Comparison of ENCODE assay signal across 9 cellular contexts in the genomic region with DNA sequence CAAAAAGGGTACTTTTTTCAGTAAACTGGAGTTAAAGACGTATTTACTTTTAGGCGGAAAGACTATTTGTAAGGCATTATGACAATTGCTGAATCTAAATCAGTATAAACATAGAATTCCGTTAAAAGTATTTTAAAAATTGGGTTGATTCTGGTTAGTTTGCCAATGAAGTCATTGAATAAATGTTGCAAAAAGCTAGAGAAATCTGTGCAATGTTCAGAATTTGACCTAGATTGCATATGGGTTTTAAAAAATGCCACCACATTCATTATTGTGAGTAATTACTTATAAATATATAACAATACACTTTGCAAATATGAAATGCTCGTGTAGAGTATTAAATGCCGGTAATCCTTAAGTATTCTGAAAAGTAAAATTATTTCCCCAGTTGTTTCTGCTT.
DNase-seq lines count a peak whose midpoint lies in the region; ATAC-seq and TF ChIP-seq lines count a peak whose summit lies in the region.
"Had no signal": no experiment of that assay in that cellular context is flagged by ENCODE, and none has a peak within 500 bp of the region (broad histone marks: within the 10 kb centered on the region; RNA-seq: fewer than 3 reads in every experiment).

No MANE protein-coding gene starts in this region.

- no peak overlapping the region for H3K27ac ChIP-seq in HCT116 (ENCODE audit: low read depth, low read length)
- H3K27ac ChIP-seq in Panc1 (ENCODE audit: low read length): peak overlapping the region; percentile 81
- no peak overlapping the region for H3K27ac ChIP-seq in thoracic aorta
- H3K27ac ChIP-seq: RWPE1 had no signal

- H3K9me2 ChIP-seq in HCT116 (ENCODE audit: insufficient read depth): no peaks in the 10 kb centered on the region

- H3K79me2 ChIP-seq in HCT116 (ENCODE audit: insufficient read depth, low read length): no peaks in the 10 kb centered on the region

- no peaks in the 10 kb centered on the region for H4K20me1 ChIP-seq in HCT116 (ENCODE audit: insufficient read depth)

- DNase-seq in HCT116 (ENCODE audit: low read depth, low spot score) (no peak), Panc1 (ENCODE audit: low read depth, low spot score) (no peak), fibroblast of gingiva (ENCODE audit: low read depth) (peak; percentile 5), thoracic aorta (ENCODE audit: low spot score) (no peak), Ammon's horn (ENCODE audit: low spot score) (no peak), NCI-H748 (lab: John Stamatoyannopoulos, UW; ENCODE audit: unreplicated experiment) (no peak)
- DNase-seq in stimulated activated CD4-positive, alpha-beta T cell treated with anti-CD3 and anti-CD28 coated beads, Interleukin-12 subunit alpha, Interleukin-12 subunit beta, amount 100 ng/mL, for 4 hours: no peak
- DNase-seq: NCI-H187 had no signal

- TF ChIP-seq CTCF in HCT116 (IDR thresholded peaks at IDR 0.05 in 2 of 3, conservative IDR thresholded peaks at IDR 0.05 in 1 of 3; ENCODE audit: borderline replicate concordance in 1 of 3, insufficient read depth in 1 of 3, low read depth in 2 of 3, low read length in 2 of 3): no peak
- TF ChIP-seq CTCF in Panc1 (IDR thresholded peaks at IDR 0.05): no peak
- no peak for TF ChIP-seq CTCF in thoracic aorta (IDR thresholded peaks at IDR 0.05)

- in situ Hi-C loops in Panc1 (cut with HindIII; ENCODE audit: low pct_unique_long_range_greater_than_20kb, low sequenced_read_pairs): no loop called here

- H3K9ac ChIP-seq in HCT116 (ENCODE audit: low read length): no peak overlapping the region

- TF ChIP-seq POLR2A in HCT116 (IDR thresholded peaks at IDR 0.05; ENCODE audit: borderline replicate concordance, extremely low read depth, insufficient read depth, insufficient read length): no peak

- CTCF ChIA-PET in HCT116 (lab: Charles Lee): interaction anchor here (0.7 to 3.7 kb wide), 15 partner anchors 9 to 496 kb away, joined by 3 to 198 read pairs (median 5); no protein-coding TSS in a partner anchor
- CTCF ChIA-PET in Panc1 (lab: Charles Lee): interaction anchor here (0.7 to 3.1 kb wide), 4 partner anchors 8 to 88 kb away, joined by 3 to 76 read pairs (median 4); no protein-coding TSS in a partner anchor

- POLR2A ChIA-PET in HCT116 (lab: Charles Lee) (interaction anchor here (0.6 to 1.5 kb wide), 3 partner anchors 86 to 99 kb away, joined by 3 to 10 read pairs (median 3); no protein-coding TSS in a partner anchor), Panc1 (lab: Charles Lee) (interaction anchor here (0.6 to 1.0 kb wide), 5 partner anchors 9 to 822 kb away, joined by 3 to 6 read pairs (median 4); no protein-coding TSS in a partner anchor)

- H3K4me3 ChIP-seq in HCT116 (replicated peaks in 1 of 2; ENCODE audit: low read depth in 1 of 2, low read length in 2 of 2) (no peak overlapping the region), Panc1 (ENCODE audit: low read depth in 2 of 2, low read length in 2 of 2) (no peak overlapping the region), thoracic aorta (peak overlapping the region; percentile 48)

- H2AFZ ChIP-seq in HCT116 (ENCODE audit: low read depth, low read length, poor library complexity, severe bottlenecking): peak overlapping the region; percentile 85

- H3K9me3 ChIP-seq in HCT116 (ENCODE audit: control insufficient read depth in 1 of 2, insufficient read depth in 1 of 2, low read depth in 1 of 2, low read length in 2 of 2) (no peaks in the 10 kb centered on the region), Panc1 (ENCODE audit: control insufficient read depth, insufficient read depth, low read depth, low read length) (no peaks in the 10 kb centered on the region), thoracic aorta (no peaks in the 10 kb centered on the region)

- BruUV-seq in HCT116 (replicated peaks; lab: Mats Ljungman, UMichigan): no TSS peak
- no TSS peak for BruUV-seq in Panc1 (replicated peaks; lab: Mats Ljungman, UMichigan)

- RAD21 ChIA-PET in HCT116 (lab: Charles Lee; ENCODE audit: low non-redundant PET in 1 of 2, low total read pairs in 2 of 2, uncharacterized antibody in 2 of 2, unreplicated experiment in 2 of 2): interaction anchor here (0.5 to 3.4 kb wide), 6 partner anchors 47 to 117 kb away, joined by 3 to 37 read pairs (median 8); a partner anchor contains a TSS

- H3K4me2 ChIP-seq in HCT116 (ENCODE audit: low read length): peak overlapping the region; percentile 33; the same call in 1 of the 2 replicates

- no peaks in the 10 kb centered on the region for H3K36me3 ChIP-seq in HCT116 (ENCODE audit: control insufficient read depth in 1 of 2, insufficient read depth in 2 of 2, low read length in 2 of 2)
- H3K36me3 ChIP-seq in Panc1 (ENCODE audit: control insufficient read depth, insufficient read depth, low read length): no peaks in the 10 kb centered on the region
- no peaks in the 10 kb centered on the region for H3K36me3 ChIP-seq in thoracic aorta

- intact Hi-C loops in HCT116 (cut with micrococcal nuclease): loop anchor here (1.0 to 5.0 kb wide), 3 partner anchors 47 to 497 kb away; no protein-coding TSS in a partner anchor
- intact Hi-C loops in Panc1 (cut with micrococcal nuclease; ENCODE audit: unreplicated experiment): loop anchor here (1.0 to 5.0 kb wide), 2 partner anchors 37 to 88 kb away; no protein-coding TSS in a partner anchor

- TF ChIP-seq RAD21 in HCT116 (IDR thresholded peaks at IDR 0.05; ENCODE audit: low read depth): no peak

- H3K4me1 ChIP-seq in HCT116 (ENCODE audit: control insufficient read depth in 1 of 2, insufficient read depth in 2 of 2, low read length in 2 of 2) (no peaks in the 10 kb centered on the region), Panc1 (ENCODE audit: control insufficient read depth, insufficient read depth, low read length) (peaks cover 21% of the 10 kb centered on the region), thoracic aorta (ENCODE audit: control insufficient read depth in 1 of 2, low read depth in 2 of 2) (peaks cover 4 to 7% of the 10 kb centered on the region in 2 donors)

- H3K27me3 ChIP-seq in HCT116 (ENCODE audit: insufficient read depth, low read length): no peaks in the 10 kb centered on the region
- H3K27me3 ChIP-seq in Panc1 (ENCODE audit: control insufficient read depth, insufficient read depth, low read length): no peaks in the 10 kb centered on the region
- H3K27me3 ChIP-seq in thoracic aorta (replicated peaks; ENCODE audit: insufficient read depth): no peaks in the 10 kb centered on the region

- ATAC-seq in HCT116 (no peak), Panc1 (no peak), thoracic aorta (ENCODE audit: insufficient number of reproducible peaks, low FRiP score, low read depth) (no peak)

TF ChIP-seq in HCT116, 20 proteins besides CTCF, POLR2A, EP300 and RAD21:
- TF ChIP-seq, protein P1, sequence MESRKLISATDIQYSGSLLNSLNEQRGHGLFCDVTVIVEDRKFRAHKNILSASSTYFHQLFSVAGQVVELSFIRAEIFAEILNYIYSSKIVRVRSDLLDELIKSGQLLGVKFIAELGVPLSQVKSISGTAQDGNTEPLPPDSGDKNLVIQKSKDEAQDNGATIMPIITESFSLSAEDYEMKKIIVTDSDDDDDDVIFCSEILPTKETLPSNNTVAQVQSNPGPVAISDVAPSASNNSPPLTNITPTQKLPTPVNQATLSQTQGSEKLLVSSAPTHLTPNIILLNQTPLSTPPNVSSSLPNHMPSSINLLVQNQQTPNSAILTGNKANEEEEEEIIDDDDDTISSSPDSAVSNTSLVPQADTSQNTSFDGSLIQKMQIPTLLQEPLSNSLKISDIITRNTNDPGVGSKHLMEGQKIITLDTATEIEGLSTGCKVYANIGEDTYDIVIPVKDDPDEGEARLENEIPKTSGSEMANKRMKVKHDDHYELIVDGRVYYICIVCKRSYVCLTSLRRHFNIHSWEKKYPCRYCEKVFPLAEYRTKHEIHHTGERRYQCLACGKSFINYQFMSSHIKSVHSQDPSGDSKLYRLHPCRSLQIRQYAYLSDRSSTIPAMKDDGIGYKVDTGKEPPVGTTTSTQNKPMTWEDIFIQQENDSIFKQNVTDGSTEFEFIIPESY (IDR thresholded peaks at IDR 0.05; ENCODE audit: extremely low read depth, insufficient replicate concordance, low read length): no peak
- TF ChIP-seq EZH2 (IDR thresholded peaks at IDR 0.05) (no peak), ZFX (IDR thresholded peaks at IDR 0.05) (no peak), EGR1 (IDR thresholded peaks at IDR 0.05; ENCODE audit: low read depth) (no peak), CBX3 (IDR thresholded peaks at IDR 0.05; ENCODE audit: low read depth) (no peak), SIN3A (IDR thresholded peaks at IDR 0.05; ENCODE audit: low read depth) (no peak), ELF1 (IDR thresholded peaks at IDR 0.05; ENCODE audit: borderline replicate concordance, low read depth) (no peak), CEBPB (IDR thresholded peaks at IDR 0.05; ENCODE audit: low read depth) (no peak), POLR2AphosphoS5 (IDR thresholded peaks at IDR 0.05; ENCODE audit: low read depth, low read length) (no peak), JUND (IDR thresholded peaks at IDR 0.05) (no peak), SP1 (IDR thresholded peaks at IDR 0.05; ENCODE audit: low read depth) (no peak)
- TF ChIP-seq, protein P2, sequence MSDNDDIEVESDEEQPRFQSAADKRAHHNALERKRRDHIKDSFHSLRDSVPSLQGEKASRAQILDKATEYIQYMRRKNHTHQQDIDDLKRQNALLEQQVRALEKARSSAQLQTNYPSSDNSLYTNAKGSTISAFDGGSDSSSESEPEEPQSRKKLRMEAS (IDR thresholded peaks at IDR 0.05): no peak
- TF ChIP-seq, protein P3, sequence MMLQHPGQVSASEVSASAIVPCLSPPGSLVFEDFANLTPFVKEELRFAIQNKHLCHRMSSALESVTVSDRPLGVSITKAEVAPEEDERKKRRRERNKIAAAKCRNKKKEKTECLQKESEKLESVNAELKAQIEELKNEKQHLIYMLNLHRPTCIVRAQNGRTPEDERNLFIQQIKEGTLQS (IDR thresholded peaks at IDR 0.05): no peak
